24 cellular contexts compared by ENCODE assay signal in the genomic region with DNA sequence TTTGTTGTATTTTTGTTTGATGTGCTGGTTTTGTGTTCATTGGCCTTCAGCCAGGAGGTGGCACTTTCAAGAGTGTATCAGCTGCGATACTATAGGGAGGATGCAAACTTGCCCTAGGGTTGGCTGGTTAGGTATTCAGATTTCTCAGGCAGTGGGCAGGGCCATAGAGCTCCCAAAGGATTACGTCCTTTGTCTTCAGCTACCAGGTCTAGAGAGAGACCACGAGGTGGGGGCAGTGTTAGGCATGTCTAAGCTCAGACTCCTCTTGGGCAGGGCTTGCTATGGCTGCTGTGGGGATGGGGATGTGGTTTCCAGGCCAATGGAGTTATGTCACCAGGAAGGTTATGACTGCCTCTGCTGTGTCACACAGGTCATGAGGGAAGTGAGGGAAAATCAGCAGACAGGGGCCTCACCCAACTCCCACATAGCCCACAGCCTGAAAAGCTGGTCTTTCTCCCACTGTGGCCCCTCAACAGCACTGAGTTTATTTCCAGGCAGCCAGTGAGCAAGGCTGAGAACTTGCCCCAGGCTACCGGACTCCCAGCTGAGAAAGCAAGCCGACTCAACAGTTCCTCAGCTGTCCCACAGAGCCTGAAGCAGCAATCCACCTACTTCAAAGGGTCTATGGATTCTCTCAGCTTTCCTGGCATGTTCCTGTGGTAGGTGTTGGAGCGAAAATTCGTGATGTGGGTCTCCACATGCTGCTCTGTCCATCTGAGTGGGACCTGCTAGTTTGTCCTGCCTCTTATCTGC.
A peak's percentile ranks its signal among the peaks of the same experiment; 100 is the strongest.
DNase-seq lines count a peak whose midpoint lies in the region; ATAC-seq and TF ChIP-seq lines count a peak whose summit lies in the region.
"Had no signal": no experiment of that assay in that cellular context is flagged by ENCODE, and none has a peak within 500 bp of the region (broad histone marks: within the 10 kb centered on the region; RNA-seq: fewer than 3 reads in every experiment).

No MANE protein-coding gene starts in this region.

- no peaks in the 10 kb centered on the region for H3K79me2 ChIP-seq in neural progenitor cell (ENCODE audit: low read depth)
- H3K79me2 ChIP-seq in PC-3 (ENCODE audit: low read length), result no peaks in the 10 kb centered on the region

- H3K27ac Mint-ChIP-seq in neural progenitor cell, result no peak overlapping the region
- H3K27ac Mint-ChIP-seq in HFFc6, result no peak overlapping the region
- no peak overlapping the region for H3K27ac Mint-ChIP-seq in activated naive CD4-positive, alpha-beta T cell treated with anti-CD3 and anti-CD28 coated beads, Interleukin-2, amount 50 U/mL, for 72 hours
- H3K27ac Mint-ChIP-seq: activated B cell treated with CpG ODN at 0.5 μM for 24 hours; activated CD4-positive, alpha-beta memory T cell treated with anti-CD3 and anti-CD28 coated beads, Interleukin-2, amount 10 ng/mL, durations not matched to agents 7 days and 5 days; dendritic cell treated with granulocyte-macrophage colony-stimulating factor and Interleukin-4, amounts not matched to agents 40 ng/mL and 50 ng/mL, for 4 days; stimulated activated naive CD8-positive, alpha-beta T cell treated with anti-CD3 and anti-CD28 coated beads, Interleukin-15, amount 100 ng/mL, for 72 hours had no signal

- H3K4me1 ChIP-seq in neural progenitor cell (no peaks in the 10 kb centered on the region), suprapubic skin (no peaks in the 10 kb centered on the region), PC-3 (ENCODE audit: insufficient read depth, low read length) (no peaks in the 10 kb centered on the region)

- POLR2A ChIA-PET in PC-3 (lab: Charles Lee; ENCODE audit: unreplicated experiment), result no interaction called here

- H3K27ac ChIP-seq in neural progenitor cell (no peak overlapping the region), suprapubic skin (no peak overlapping the region), PC-3 (ENCODE audit: low read length) (no peak overlapping the region)
- H3K27ac ChIP-seq: HL-60, PC-9 had no signal

- H3K9me3 Mint-ChIP-seq in neural progenitor cell, result peaks cover 37% of the 10 kb centered on the region
- H3K9me3 Mint-ChIP-seq in HFFc6, result peaks cover 58% of the 10 kb centered on the region
- H3K9me3 Mint-ChIP-seq in activated naive CD4-positive, alpha-beta T cell treated with anti-CD3 and anti-CD28 coated beads, Interleukin-2, amount 50 U/mL, for 72 hours, result peaks cover 6 to 32% of the 10 kb centered on the region in 2 donors

- 81% methylated on average over 7 of the region's 7 CpGs for WGBS in suprapubic skin

- H4K20me1 ChIP-seq in neural progenitor cell (ENCODE audit: low read depth), result no peaks in the 10 kb centered on the region
- no peaks in the 10 kb centered on the region for H4K20me1 ChIP-seq in PC-3 (ENCODE audit: low read length)

- no peaks in the 10 kb centered on the region for H3F3A ChIP-seq in neural progenitor cell (ENCODE audit: low read depth)
- H3F3A ChIP-seq in PC-3 (ENCODE audit: low read length, unreplicated experiment), result no peaks in the 10 kb centered on the region

- TF ChIP-seq CTCF in neural progenitor cell (IDR thresholded peaks at IDR 0.05) (no peak), HFFc6 (IDR thresholded peaks at IDR 0.05) (no peak), suprapubic skin (IDR thresholded peaks at IDR 0.05) (no peak), PC-3 (conservative IDR thresholded peaks at IDR 0.05; ENCODE audit: low read depth, low read length) (no peak)

- CTCF ChIA-PET in PC-3 (lab: Charles Lee), result no interaction called here

- no peaks in the 10 kb centered on the region for H3K36me3 ChIP-seq in neural progenitor cell
- no peaks in the 10 kb centered on the region for H3K36me3 ChIP-seq in suprapubic skin
- no peaks in the 10 kb centered on the region for H3K36me3 ChIP-seq in PC-3 (ENCODE audit: low read depth, low read length)
- H3K36me3 ChIP-seq: MG63 had no signal

- H2AFZ ChIP-seq in neural progenitor cell (replicated peaks) (peak overlapping the region; percentile 34), PC-3 (ENCODE audit: low read length) (no peak overlapping the region)
- H2AFZ ChIP-seq: PC-9 had no signal

- H3K4me2 ChIP-seq in neural progenitor cell (no peak overlapping the region), PC-3 (ENCODE audit: low read length) (no peak overlapping the region)
- H3K4me2 ChIP-seq: PC-9 had no signal

- H3K27me3 ChIP-seq in neural progenitor cell (no peaks in the 10 kb centered on the region), suprapubic skin (no peaks in the 10 kb centered on the region), PC-3 (ENCODE audit: low read length) (no peaks in the 10 kb centered on the region)
- H3K27me3 ChIP-seq: MG63 had no signal

- intact Hi-C loops in PC-3 (cut with micrococcal nuclease), result no loop called here

- no peaks in the 10 kb centered on the region for H3K9me3 ChIP-seq in neural progenitor cell (ENCODE audit: low read depth)
- H3K9me3 ChIP-seq in suprapubic skin, result no peaks in the 10 kb centered on the region
- no peaks in the 10 kb centered on the region; the same call in 1 of the 2 replicates for H3K9me3 ChIP-seq in PC-3 (ENCODE audit: low read length)
- H3K9me3 ChIP-seq: MG63 had no signal

- no peak for TF ChIP-seq EP300 in suprapubic skin (IDR thresholded peaks at IDR 0.05)

- H3K27me3 Mint-ChIP-seq in neural progenitor cell (ENCODE audit: insufficient read depth, low read depth), result peaks cover 2% of the 10 kb centered on the region
- no peaks in the 10 kb centered on the region for H3K27me3 Mint-ChIP-seq in HFFc6 (ENCODE audit: insufficient read depth)
- H3K27me3 Mint-ChIP-seq: activated B cell treated with CpG ODN at 0.5 μM for 24 hours; activated CD4-positive, alpha-beta memory T cell treated with anti-CD3 and anti-CD28 coated beads, Interleukin-2, amount 10 ng/mL, durations not matched to agents 7 days and 5 days; dendritic cell treated with granulocyte-macrophage colony-stimulating factor and Interleukin-4, amounts not matched to agents 40 ng/mL and 50 ng/mL, for 4 days; stimulated activated naive CD8-positive, alpha-beta T cell treated with anti-CD3 and anti-CD28 coated beads, Interleukin-15, amount 100 ng/mL, for 72 hours had no signal

- H3K4me1 Mint-ChIP-seq in neural progenitor cell (peaks cover 5% of the 10 kb centered on the region), HFFc6 (ENCODE audit: low read depth) (no peaks in the 10 kb centered on the region)
- H3K4me1 Mint-ChIP-seq: activated B cell treated with CpG ODN at 0.5 μM for 24 hours; activated CD4-positive, alpha-beta memory T cell treated with anti-CD3 and anti-CD28 coated beads, Interleukin-2, amount 10 ng/mL, durations not matched to agents 7 days and 5 days; stimulated activated naive CD8-positive, alpha-beta T cell treated with anti-CD3 and anti-CD28 coated beads, Interleukin-15, amount 100 ng/mL, for 72 hours had no signal

- no peak for ATAC-seq in activated naive CD4-positive, alpha-beta T cell treated with anti-CD3 and anti-CD28 coated beads, Interleukin-2, amount 50 U/mL, for 72 hours
- no peak for ATAC-seq in PC-3
- ATAC-seq: left ventricle myocardium superior; stimulated activated naive CD8-positive, alpha-beta T cell treated with anti-CD3 and anti-CD28 coated beads, Interleukin-15, amount 100 ng/mL, for 72 hours had no signal

- no peaks in the 10 kb centered on the region for H3K9me2 ChIP-seq in PC-3 (replicated peaks; ENCODE audit: low read length)

- no peak for TF ChIP-seq POLR2A in suprapubic skin (IDR thresholded peaks at IDR 0.05)

- H3K36me3 Mint-ChIP-seq in neural progenitor cell (peaks cover 2% of the 10 kb centered on the region), HFFc6 (ENCODE audit: low read depth) (no peaks in the 10 kb centered on the region)
- H3K36me3 Mint-ChIP-seq in activated naive CD4-positive, alpha-beta T cell treated with anti-CD3 and anti-CD28 coated beads, Interleukin-2, amount 50 U/mL, for 72 hours, result peaks cover 0 to 4% of the 10 kb centered on the region in 2 donors

- H3K9ac ChIP-seq in neural progenitor cell (no peak overlapping the region), PC-3 (ENCODE audit: low read length) (no peak overlapping the region)

- no peak overlapping the region for H3K4me3 Mint-ChIP-seq in neural progenitor cell
- no peak overlapping the region for H3K4me3 Mint-ChIP-seq in HFFc6
- H3K4me3 Mint-ChIP-seq: activated B cell treated with CpG ODN at 0.5 μM for 24 hours; activated CD4-positive, alpha-beta memory T cell treated with anti-CD3 and anti-CD28 coated beads, Interleukin-2, amount 10 ng/mL, durations not matched to agents 7 days and 5 days; dendritic cell treated with granulocyte-macrophage colony-stimulating factor and Interleukin-4, amounts not matched to agents 40 ng/mL and 50 ng/mL, for 4 days; stimulated activated naive CD8-positive, alpha-beta T cell treated with anti-CD3 and anti-CD28 coated beads, Interleukin-15, amount 100 ng/mL, for 72 hours had no signal

- DNase-seq in HT-29 (ENCODE audit: low spot score) (peak; percentile 7), NCI-H2081 treated with DMSO at 0.1 percent for 48 hours (lab: John Stamatoyannopoulos, UW) (peak; percentile 4), SHP77 (lab: John Stamatoyannopoulos, UW) (peak; percentile 85 to 89), neural progenitor cell (ENCODE audit: low spot score) (no peak), HFFc6 (no peak), suprapubic skin (ENCODE audit: low spot score in 2 of 2) (no peak), PC-3 (no peak)
- no peak for DNase-seq in activated naive CD4-positive, alpha-beta T cell treated with anti-CD3 and anti-CD28 coated beads, Interleukin-2, amount 50 U/mL, for 72 hours (ENCODE audit: low spot score in 2 of 2)
- DNase-seq: activated B cell treated with CpG ODN at 0.5 μM for 24 hours; activated CD4-positive, alpha-beta memory T cell treated with anti-CD3 and anti-CD28 coated beads, Interleukin-2, amount 10 ng/mL, durations not matched to agents 7 days and 5 days; activated gamma-delta T cell treated with Interleukin-2 at 50 U/mL for 16 hours; activated T-cell treated with anti-CD3 and anti-CD28 coated beads for 4 hours; amygdala; left ventricle myocardium superior; MG63; NCI-H187 treated with DMSO at 0.1 percent for 48 hours; NCI-H82; PC-9; stimulated activated CD4-positive, alpha-beta T cell treated with anti-CD3 and anti-CD28 coated beads, Interleukin-4, amount 100 ng/mL, for 24 hours; stimulated activated naive CD8-positive, alpha-beta T cell treated with anti-CD3 and anti-CD28 coated beads, Interleukin-15, amount 100 ng/mL, for 72 hours; T-helper 2 cell; trophoblast cell had no signal

- H3K4me3 ChIP-seq in neural progenitor cell, result no peak overlapping the region
- H3K4me3 ChIP-seq in suprapubic skin, result no peak overlapping the region
- H3K4me3 ChIP-seq in PC-3 (ENCODE audit: low read length), result no peak overlapping the region
- H3K4me3 ChIP-seq: MG63, PC-9 had no signal

- BruUV-seq in PC-3 (replicated peaks; lab: Mats Ljungman, UMichigan), result no TSS peak

Comparison
In these comparisons a context has a peak if more than half of its experiments do, and no peak if none do; other contexts are left out.
1. DNase-seq: peak in HT-29 (single experiment), NCI-H2081 treated with DMSO at 0.1 percent for 48 hours (single experiment) and SHP77 (2 of 2); none in neural progenitor cell (single experiment), HFFc6 (single experiment), suprapubic skin (0 of 2), activated naive CD4-positive, alpha-beta T cell treated with anti-CD3 and anti-CD28 coated beads, Interleukin-2, amount 50 U/mL, for 72 hours (0 of 2) and PC-3 (single experiment).